ENCODE assay signal across 8 cellular contexts in genomic region chr1:33298623-33299277, GRCh38. TPM values are rescaled to one million over a fixed set of nuclear protein-coding genes. Genes with fewer than 3 reads are reported as not detected.
A peak's percentile ranks its signal among the peaks of the same experiment; 100 is the strongest.
DNase-seq lines count a peak whose midpoint lies in the region; ATAC-seq and TF ChIP-seq lines count a peak whose summit lies in the region.

No MANE protein-coding gene starts in this region.

- BruUV-seq in HCT116 (replicated peaks; lab: Mats Ljungman, UMichigan), result no TSS peak

- RAD21 ChIA-PET in HCT116 (lab: Charles Lee; ENCODE audit: low non-redundant PET in 1 of 2, low total read pairs in 2 of 2, uncharacterized antibody in 2 of 2, unreplicated experiment in 2 of 2), result interaction anchor here in 1 of 2 experiments (0.8 kb wide), 1 partner anchor 172 kb away, joined by 3 read pairs; no protein-coding TSS in a partner anchor

- H3K9me2 ChIP-seq in HCT116 (ENCODE audit: insufficient read depth), result no peaks in the 10 kb centered on the region

- no peak overlapping the region for H3K27ac Mint-ChIP-seq in CD4-positive, CD25-positive, alpha-beta regulatory T cell
- no peak overlapping the region for H3K27ac Mint-ChIP-seq in stimulated activated naive B cell treated with anti-CD40 and anti-IgM and Interleukin-4, amounts not matched to agents 10 μg/mL and 1 μg/mL and 100 μg/mL, for 72 hours

- no peaks in the 10 kb centered on the region for H3K27me3 Mint-ChIP-seq in CD4-positive, CD25-positive, alpha-beta regulatory T cell
- H3K27me3 Mint-ChIP-seq in stimulated activated naive B cell treated with anti-CD40 and anti-IgM and Interleukin-4, amounts not matched to agents 10 μg/mL and 1 μg/mL and 100 μg/mL, for 72 hours, result no peaks in the 10 kb centered on the region

- TF ChIP-seq RAD21 in HCT116 (IDR thresholded peaks at IDR 0.05; ENCODE audit: low read depth), result peak; percentile 74

- H3K4me3 Mint-ChIP-seq in CD4-positive, CD25-positive, alpha-beta regulatory T cell, result no peak overlapping the region
- H3K4me3 Mint-ChIP-seq in stimulated activated naive B cell treated with anti-CD40 and anti-IgM and Interleukin-4, amounts not matched to agents 10 μg/mL and 1 μg/mL and 100 μg/mL, for 72 hours, result no peak overlapping the region

- DNase-seq in CD4-positive, CD25-positive, alpha-beta regulatory T cell, result peak; percentile 28 to 63 (median 31)
- DNase-seq in HCT116 (ENCODE audit: low read depth, low spot score) (peak; percentile 47), NCI-H82 (lab: John Stamatoyannopoulos, UW) (peak; percentile 88), epidermal melanocyte (ENCODE audit: insufficient read length, low spot score) (peak; percentile 42), mucosa of gallbladder (ENCODE audit: low spot score) (peak; percentile 56)
- peak; percentile 14 to 30 for DNase-seq in activated CD8-positive, alpha-beta memory T cell treated with anti-CD3 and anti-CD28 coated beads for 4 hours (ENCODE audit: low read depth in 2 of 2)
- peak; percentile 27 for DNase-seq in stimulated activated naive B cell treated with anti-CD40 and anti-IgM and Interleukin-4, amounts not matched to agents 10 μg/mL and 1 μg/mL and 100 μg/mL, for 72 hours

- H3K4me1 Mint-ChIP-seq in CD4-positive, CD25-positive, alpha-beta regulatory T cell, result peaks cover 0 to 43% (median 20%) of the 10 kb centered on the region in 4 donors
- H3K4me1 Mint-ChIP-seq in stimulated activated naive B cell treated with anti-CD40 and anti-IgM and Interleukin-4, amounts not matched to agents 10 μg/mL and 1 μg/mL and 100 μg/mL, for 72 hours, result peaks cover 3 to 15% of the 10 kb centered on the region in 2 donors

- no peak overlapping the region for H3K27ac ChIP-seq in CD4-positive, CD25-positive, alpha-beta regulatory T cell (ENCODE audit: insufficient read depth, low read length, poor library complexity, severe bottlenecking)
- no peak overlapping the region for H3K27ac ChIP-seq in HCT116 (ENCODE audit: low read depth, low read length)

- no peak overlapping the region for H3K9ac ChIP-seq in HCT116 (ENCODE audit: low read length)

- peak in 1 of 2 donors; percentile 30 for ATAC-seq in CD4-positive, CD25-positive, alpha-beta regulatory T cell (ENCODE audit: low read depth in 2 of 2)
- ATAC-seq in HCT116 (peak; percentile 87), GM19455 (IDR thresholded peaks at IDR 0.05; ENCODE audit: unreplicated experiment) (no peak)
- peak; percentile 69 to 76 for ATAC-seq in stimulated activated naive B cell treated with anti-CD40 and anti-IgM and Interleukin-4, amounts not matched to agents 10 μg/mL and 1 μg/mL and 100 μg/mL, for 72 hours (replicated peaks)

- peaks cover 14% of the 10 kb centered on the region for H3K4me1 ChIP-seq in CD4-positive, CD25-positive, alpha-beta regulatory T cell (ENCODE audit: control insufficient read depth, insufficient read depth, low read length, poor library complexity, severe bottlenecking)
- peaks cover 0 to 8% of the 10 kb centered on the region in 2 experiments; a peak in 2 of 4 replicates for H3K4me1 ChIP-seq in HCT116 (ENCODE audit: control insufficient read depth in 1 of 2, insufficient read depth in 2 of 2, low read length in 2 of 2)

- peak overlapping the region; percentile 41 for H3K4me2 ChIP-seq in HCT116 (ENCODE audit: low read length)

- no peaks in the 10 kb centered on the region for H3K9me3 ChIP-seq in CD4-positive, CD25-positive, alpha-beta regulatory T cell (ENCODE audit: control insufficient read depth in 2 of 2, low read length in 2 of 2)
- no peaks in the 10 kb centered on the region for H3K9me3 ChIP-seq in HCT116 (ENCODE audit: control insufficient read depth in 1 of 2, insufficient read depth in 1 of 2, low read depth in 1 of 2, low read length in 2 of 2)

- no peaks in the 10 kb centered on the region for H3K27me3 ChIP-seq in CD4-positive, CD25-positive, alpha-beta regulatory T cell (ENCODE audit: control insufficient read depth, insufficient read depth, low read length)
- H3K27me3 ChIP-seq in HCT116 (ENCODE audit: insufficient read depth, low read length), result no peaks in the 10 kb centered on the region

- no peaks in the 10 kb centered on the region for H3K79me2 ChIP-seq in HCT116 (ENCODE audit: insufficient read depth, low read length)

- H3K9me3 Mint-ChIP-seq in CD4-positive, CD25-positive, alpha-beta regulatory T cell, result peaks cover 0 to 2% (median 0%) of the 10 kb centered on the region in 7 donors
- peaks cover 0 to 2% of the 10 kb centered on the region in 2 donors for H3K9me3 Mint-ChIP-seq in stimulated activated naive B cell treated with anti-CD40 and anti-IgM and Interleukin-4, amounts not matched to agents 10 μg/mL and 1 μg/mL and 100 μg/mL, for 72 hours

- intact Hi-C loops in HCT116 (cut with micrococcal nuclease), result loop anchor here (5.0 kb wide), 2 partner anchors 159 to 186 kb away; no protein-coding TSS in a partner anchor

- POLR2A ChIA-PET in HCT116 (lab: Charles Lee), result no interaction called here

- CTCF ChIA-PET in HCT116 (lab: Charles Lee), result interaction anchor here (3.8 kb wide), 1 partner anchor 172 kb away, joined by 23 read pairs; the partner anchor contains the start of gene ZSCAN20

- peaks cover 9% of the 10 kb centered on the region for H3K36me3 ChIP-seq in CD4-positive, CD25-positive, alpha-beta regulatory T cell (ENCODE audit: control insufficient read depth, insufficient read depth, low read length)
- H3K36me3 ChIP-seq in HCT116 (ENCODE audit: control insufficient read depth in 1 of 2, insufficient read depth in 2 of 2, low read length in 2 of 2), result no peaks in the 10 kb centered on the region

- H3K4me3 ChIP-seq in CD4-positive, CD25-positive, alpha-beta regulatory T cell (ENCODE audit: low read depth, low read length), result no peak overlapping the region
- no peak overlapping the region for H3K4me3 ChIP-seq in HCT116 (replicated peaks in 1 of 2; ENCODE audit: low read depth in 1 of 2, low read length in 2 of 2)

- no peak overlapping the region for H2AFZ ChIP-seq in HCT116 (ENCODE audit: low read depth, low read length, poor library complexity, severe bottlenecking)

- TF ChIP-seq CTCF in HCT116 (IDR thresholded peaks at IDR 0.05 in 2 of 3, conservative IDR thresholded peaks at IDR 0.05 in 1 of 3; ENCODE audit: borderline replicate concordance in 1 of 3, insufficient read depth in 1 of 3, low read depth in 2 of 3, low read length in 2 of 3), result peak; percentile 71 to 91 (median 89)

- no peak for TF ChIP-seq POLR2A in HCT116 (IDR thresholded peaks at IDR 0.05; ENCODE audit: borderline replicate concordance, extremely low read depth, insufficient read depth, insufficient read length)

- H3K36me3 Mint-ChIP-seq in CD4-positive, CD25-positive, alpha-beta regulatory T cell, result peaks cover 21% of the 10 kb centered on the region
- peaks cover 33 to 55% of the 10 kb centered on the region in 2 donors for H3K36me3 Mint-ChIP-seq in stimulated activated naive B cell treated with anti-CD40 and anti-IgM and Interleukin-4, amounts not matched to agents 10 μg/mL and 1 μg/mL and 100 μg/mL, for 72 hours

- no peaks in the 10 kb centered on the region for H4K20me1 ChIP-seq in HCT116 (ENCODE audit: insufficient read depth)

TF ChIP-seq in HCT116, 20 proteins besides CTCF, POLR2A, EP300 and RAD21:
- no peak for TF ChIP-seq JUND (IDR thresholded peaks at IDR 0.05)
- TF ChIP-seq ZFX (IDR thresholded peaks at IDR 0.05), result no peak
- peak; percentile 36 for TF ChIP-seq YY1 (IDR thresholded peaks at IDR 0.05; ENCODE audit: extremely low read depth, insufficient replicate concordance, low read depth, low read length)
- no peak for TF ChIP-seq ELF1 (IDR thresholded peaks at IDR 0.05; ENCODE audit: borderline replicate concordance, low read depth)
TF ChIP-seq in HCT116: peak in this region for 1.

RNA-seq across cellular contexts. Expression of gene A3GALT2, which starts 22.1 kb away (rescaled TPM):
- not detected for total RNA-seq in CD4-positive, CD25-positive, alpha-beta regulatory T cell
- not detected for polyA plus RNA-seq in CD4-positive, CD25-positive, alpha-beta regulatory T cell
- total RNA-seq in HCT116 (2021; ENCODE audit: unreplicated experiment), result not detected
- polyA plus RNA-seq in HCT116 (2012), result not detected in 2 replicates
- total RNA-seq in mucosa of gallbladder, result not detected

RNA-seq across cellular contexts. Expression of gene ZNF362, which starts 42.5 kb away (rescaled TPM):
- total RNA-seq in CD4-positive, CD25-positive, alpha-beta regulatory T cell, result 20.2 TPM
- polyA plus RNA-seq in CD4-positive, CD25-positive, alpha-beta regulatory T cell, result 10 to 100 TPM; 12.2 to 21.7 (median 14.0) TPM
- total RNA-seq in HCT116 (2021; ENCODE audit: unreplicated experiment), result 11.1 TPM
- 7.4 and 8.2 TPM in 2 replicates for polyA plus RNA-seq in HCT116 (2012)
- total RNA-seq in mucosa of gallbladder, result 39.9 TPM

Comparison
In these comparisons a context has a peak if more than half of its experiments do, and no peak if none do; other contexts are left out.
1. DNase-seq: peak in every context shown above with its lines; median percentile 88 in NCI-H82; 56 in mucosa of gallbladder; 47 in HCT116; 42 in epidermal melanocyte; 31 in CD4-positive, CD25-positive, alpha-beta regulatory T cell; 27 in stimulated activated naive B cell treated with anti-CD40 and anti-IgM and Interleukin-4, amounts not matched to agents 10 μg/mL and 1 μg/mL and 100 μg/mL, for 72 hours; 22 in activated CD8-positive, alpha-beta memory T cell treated with anti-CD3 and anti-CD28 coated beads for 4 hours.